Comparison of ENCODE assay signal across 22 cellular contexts in the genomic region with DNA sequence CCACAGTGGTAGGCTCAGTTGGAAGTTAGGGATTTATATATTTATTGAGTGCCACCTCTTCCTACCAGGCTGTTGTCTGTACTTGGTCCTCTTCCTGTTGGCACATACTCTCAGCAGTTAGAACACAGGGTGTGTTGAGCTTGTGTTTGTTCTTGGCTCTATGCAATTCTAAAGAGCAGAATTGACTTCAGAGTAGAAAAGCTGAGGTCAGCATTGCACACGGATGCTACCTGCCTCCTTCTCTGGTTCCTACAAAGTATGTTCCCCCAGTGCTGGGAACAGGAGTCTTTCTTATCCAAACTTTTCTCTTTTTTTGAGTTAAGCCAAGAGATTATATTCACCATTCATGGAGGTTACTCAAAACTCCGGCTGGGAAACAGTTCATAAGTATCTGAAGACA. TPM values are rescaled to one million over a fixed set of nuclear protein-coding genes. Genes with fewer than 3 reads are reported as not detected.
A peak's percentile ranks its signal among the peaks of the same experiment; 100 is the strongest.
DNase-seq lines count a peak whose midpoint lies in the region; ATAC-seq, FAIRE-seq and TF ChIP-seq lines count a peak whose summit lies in the region.
"Had no signal": no experiment of that assay in that cellular context is flagged by ENCODE, and none has a peak within 500 bp of the region (broad histone marks: within the 10 kb centered on the region; RNA-seq: fewer than 3 reads in every experiment).

No MANE protein-coding gene starts in this region.

- dilution Hi-C loops in IMR-90 (cut with HindIII; ENCODE audit: low sequenced_read_pairs, unreplicated experiment) = no loop called here

- no peak overlapping the region for H4K5ac ChIP-seq in IMR-90 (ENCODE audit: low read depth, low read length)

- intact Hi-C loops in IMR-90 (cut with micrococcal nuclease) (no loop called here), K562 (cut with micrococcal nuclease) (no loop called here), head of caudate nucleus (cut with DNase I) (no loop called here)

- H3K4me1 ChIP-seq in IMR-90 (ENCODE audit: control insufficient read depth, insufficient read depth, low read length) (no peaks in the 10 kb centered on the region), K562 (replicated peaks in 1 of 2; ENCODE audit: control insufficient read depth in 2 of 2, insufficient read depth in 2 of 2, low read length in 2 of 2) (peaks cover 2 to 14% of the 10 kb centered on the region in 2 experiments; a peak in 4 of 5 replicates), endodermal cell (ENCODE audit: control insufficient read depth, insufficient read depth, low read length) (no peaks in the 10 kb centered on the region)
- H3K4me1 ChIP-seq: BLaER1, Caco-2, HAP-1 had no signal

- no peaks in the 10 kb centered on the region for H3K27me3 ChIP-seq in IMR-90 (ENCODE audit: control insufficient read depth, insufficient read depth, low read length)
- peaks cover 0 to 11% of the 10 kb centered on the region in 2 experiments; a peak in 4 of 5 replicates for H3K27me3 ChIP-seq in K562 (ENCODE audit: control insufficient read depth in 2 of 2, insufficient read depth in 2 of 2, low read length in 2 of 2)
- H3K27me3 ChIP-seq in endodermal cell (ENCODE audit: control insufficient read depth, insufficient read depth, low read length, poor library complexity, severe bottlenecking) = peaks cover 55% of the 10 kb centered on the region
- H3K27me3 ChIP-seq: BLaER1 had no signal

- peak overlapping the region; percentile 34 for H3K27ac Mint-ChIP-seq in activated naive CD8-positive, alpha-beta T cell treated with anti-CD3 and anti-CD28 coated beads, Interleukin-2, amount 50 U/mL, for 24 hours
- H3K27ac Mint-ChIP-seq in activated naive CD8-positive, alpha-beta T cell treated with anti-CD3 and anti-CD28 coated beads for 36 hours = no peak overlapping the region
- no peak overlapping the region for H3K27ac Mint-ChIP-seq in endodermal cell
- H3K27ac Mint-ChIP-seq: B cell; CD8-positive, alpha-beta T cell; GM23338; HFFc6 had no signal

- no peak overlapping the region for H4K8ac ChIP-seq in IMR-90 (ENCODE audit: low read depth in 2 of 2, low read length in 2 of 2)

- H3K36me3 ChIP-seq in IMR-90 (ENCODE audit: control insufficient read depth, insufficient read depth, low read length) (no peaks in the 10 kb centered on the region), K562 (ENCODE audit: control insufficient read depth, insufficient read depth, low read length) (no peaks in the 10 kb centered on the region), endodermal cell (ENCODE audit: control insufficient read depth, insufficient read depth, low read length) (no peaks in the 10 kb centered on the region)
- H3K36me3 ChIP-seq: BLaER1, HAP-1 had no signal

- no peaks in the 10 kb centered on the region for H3K79me1 ChIP-seq in IMR-90 (ENCODE audit: low read depth in 1 of 2, low read length in 2 of 2)

- no peak overlapping the region for H2BK5ac ChIP-seq in IMR-90 (ENCODE audit: low read depth, low read length, poor library complexity, severe bottlenecking)

- CTCF ChIA-PET in IMR-90 (lab: Yijun Ruan, JAX) = interaction anchor here (1.8 kb wide), 1 partner anchor 174 kb away, joined by 6 read pairs; no protein-coding TSS in a partner anchor
- CTCF ChIA-PET in K562 (lab: Yijun Ruan, JAX; ENCODE audit: low intra/inter-chr PET ratio) = no interaction called here

- no peak for TF ChIP-seq EP300 in K562 (IDR thresholded peaks at IDR 0.05; ENCODE audit: low read length)

- H3K79me2 ChIP-seq in K562 (ENCODE audit: control insufficient read depth, insufficient read depth, low read length) = no peaks in the 10 kb centered on the region

- H3K4me1 Mint-ChIP-seq in activated naive CD8-positive, alpha-beta T cell treated with anti-CD3 and anti-CD28 coated beads, Interleukin-2, amount 50 U/mL, for 24 hours = peaks cover 29% of the 10 kb centered on the region
- peaks cover 30% of the 10 kb centered on the region for H3K4me1 Mint-ChIP-seq in activated naive CD8-positive, alpha-beta T cell treated with anti-CD3 and anti-CD28 coated beads for 36 hours
- H3K4me1 Mint-ChIP-seq in endodermal cell = no peaks in the 10 kb centered on the region
- H3K4me1 Mint-ChIP-seq: GM23338 had no signal

- no peak for TF ChIP-seq RAD21 in IMR-90 (IDR thresholded peaks at IDR 0.05; ENCODE audit: low read length)
- no peak for TF ChIP-seq RAD21 in K562 (CRISPR knock-in tag; conservative IDR thresholded peaks at IDR 0.05 in 1 of 2, IDR thresholded peaks at IDR 0.05 in 1 of 2)

- H3K4me3 ChIP-seq in IMR-90 (ENCODE audit: insufficient read depth, low read depth, low read length) (no peak overlapping the region), K562 (no peak overlapping the region), endodermal cell (ENCODE audit: low read length) (no peak overlapping the region)
- H3K4me3 ChIP-seq: BLaER1, GM12878, GM23338, HAP-1 had no signal

- POLR2A ChIA-PET in IMR-90 (lab: Charles Lee; ENCODE audit: unreplicated experiment) = no interaction called here
- POLR2A ChIA-PET in K562 (lab: Yijun Ruan, JAX) = interaction anchor here (1.6 kb wide), 1 partner anchor 9 kb away, joined by 3 read pairs; no protein-coding TSS in a partner anchor

- no peak overlapping the region for H2AK9ac ChIP-seq in IMR-90 (replicated peaks; ENCODE audit: low read depth, low read length, poor library complexity)

- H3K4ac ChIP-seq in IMR-90 (ENCODE audit: low read depth, low read length) = no peak overlapping the region

- H4K20me1 ChIP-seq in IMR-90 (ENCODE audit: insufficient read depth, low read length) (no peaks in the 10 kb centered on the region), K562 (replicated peaks; ENCODE audit: control insufficient read depth, insufficient read depth, low read length) (no peaks in the 10 kb centered on the region)
- H4K20me1 ChIP-seq: BLaER1 had no signal

- H3K9me3 ChIP-seq in IMR-90 (ENCODE audit: control insufficient read depth, insufficient read depth, low read length) (no peaks in the 10 kb centered on the region), K562 (replicated peaks; ENCODE audit: control insufficient read depth, insufficient read depth, low read depth, low read length) (no peaks in the 10 kb centered on the region), endodermal cell (ENCODE audit: control insufficient read depth, low read length) (no peaks in the 10 kb centered on the region)
- H3K9me3 ChIP-seq: BLaER1, Caco-2, HAP-1 had no signal

- TF ChIP-seq POLR2A in IMR-90 (IDR thresholded peaks at IDR 0.05; ENCODE audit: low read depth, low read length) = no peak
- TF ChIP-seq POLR2A in K562 (conservative IDR thresholded peaks at IDR 0.05) = no peak

- WGBS in IMR-90 (ENCODE audit: extremely low coverage in 2 of 2, insufficient read length in 1 of 2), 2 experiments = no CpG with 5 or more reads among the region's 2 CpGs
- WGBS in K562 (ENCODE audit: insufficient coverage, low coverage, missing lambda C conversion rate) = 29% methylated on average over 2 of the region's 2 CpGs
- WGBS in endodermal cell (ENCODE audit: insufficient coverage in 1 of 2, insufficient read length in 1 of 2), 2 experiments = 50 to 86% methylated on average over 1 to 2 of the region's 2 CpGs

- no peak overlapping the region for H3K4me2 ChIP-seq in IMR-90 (ENCODE audit: low read depth, low read length)
- H3K4me2 ChIP-seq in K562 (ENCODE audit: insufficient read depth, low read length) = no peak overlapping the region
- H3K4me2 ChIP-seq: BLaER1, GM23338 had no signal

- H2AK5ac ChIP-seq in IMR-90 (ENCODE audit: low read depth, low read length) = no peak overlapping the region

- FAIRE-seq in K562 (lab: Jason Lieb, UNC) = no peak
- FAIRE-seq: GM12878, H54 had no signal

- H3K23ac ChIP-seq in IMR-90 (ENCODE audit: low read depth, low read length) = no peak overlapping the region

- H3K18ac ChIP-seq in IMR-90 (ENCODE audit: low read depth, low read length) = no peak overlapping the region

- no peaks in the 10 kb centered on the region for H3K9me1 ChIP-seq in IMR-90 (ENCODE audit: insufficient read depth, low read length)
- H3K9me1 ChIP-seq in K562 (ENCODE audit: control insufficient read depth, insufficient read depth, low read length) = no peaks in the 10 kb centered on the region

- no peak overlapping the region for H2BK15ac ChIP-seq in IMR-90 (ENCODE audit: low read depth, low read length)

- H3K4me3 Mint-ChIP-seq in activated naive CD8-positive, alpha-beta T cell treated with anti-CD3 and anti-CD28 coated beads, Interleukin-2, amount 50 U/mL, for 24 hours = no peak overlapping the region
- H3K4me3 Mint-ChIP-seq in activated naive CD8-positive, alpha-beta T cell treated with anti-CD3 and anti-CD28 coated beads for 36 hours = no peak overlapping the region
- no peak overlapping the region for H3K4me3 Mint-ChIP-seq in endodermal cell
- H3K4me3 Mint-ChIP-seq: B cell; CD8-positive, alpha-beta T cell; GM23338; HFFc6 had no signal

- H3K27ac ChIP-seq in IMR-90 (ENCODE audit: insufficient read depth, low read length) = no peak overlapping the region
- no peak overlapping the region for H3K27ac ChIP-seq in K562 (ENCODE audit: extremely low read depth, low read depth, low read length)
- H3K27ac ChIP-seq in endodermal cell (ENCODE audit: low read depth, low read length) = no peak overlapping the region
- H3K27ac ChIP-seq: BLaER1, C4-2B had no signal

- H3K9me3 Mint-ChIP-seq in activated naive CD8-positive, alpha-beta T cell treated with anti-CD3 and anti-CD28 coated beads, Interleukin-2, amount 50 U/mL, for 24 hours = no peaks in the 10 kb centered on the region
- H3K9me3 Mint-ChIP-seq in activated naive CD8-positive, alpha-beta T cell treated with anti-CD3 and anti-CD28 coated beads for 36 hours = no peaks in the 10 kb centered on the region
- H3K9me3 Mint-ChIP-seq in endodermal cell = peaks cover 2% of the 10 kb centered on the region
- H3K9me3 Mint-ChIP-seq: CD8-positive, alpha-beta T cell; GM23338; HFFc6 had no signal

- H3K9ac ChIP-seq in IMR-90 (ENCODE audit: low read depth, low read length) (no peak overlapping the region), K562 (ENCODE audit: insufficient read depth in 1 of 2, low read depth in 2 of 2, low read length in 2 of 2) (no peak overlapping the region), endodermal cell (ENCODE audit: extremely low read depth, low read length, poor library complexity, severe bottlenecking) (no peak overlapping the region)
- H3K9ac ChIP-seq: BLaER1 had no signal

- no peaks in the 10 kb centered on the region for H3K36me3 Mint-ChIP-seq in activated naive CD8-positive, alpha-beta T cell treated with anti-CD3 and anti-CD28 coated beads, Interleukin-2, amount 50 U/mL, for 24 hours (ENCODE audit: low read depth)
- H3K36me3 Mint-ChIP-seq in activated naive CD8-positive, alpha-beta T cell treated with anti-CD3 and anti-CD28 coated beads for 36 hours = no peaks in the 10 kb centered on the region
- H3K36me3 Mint-ChIP-seq in endodermal cell (ENCODE audit: low read depth) = no peaks in the 10 kb centered on the region
- H3K36me3 Mint-ChIP-seq: CD4-positive, CD25-positive, alpha-beta regulatory T cell; CD8-positive, alpha-beta T cell had no signal

- no peak overlapping the region for H2BK120ac ChIP-seq in IMR-90 (ENCODE audit: low read depth, low read length)

- in situ Hi-C loops in IMR-90 (cut with MboI; ENCODE audit: low sequenced_read_pairs) (no loop called here), K562 (cut with MboI) (no loop called here)

- H3K14ac ChIP-seq in IMR-90 (replicated peaks; ENCODE audit: low read depth, low read length) = no peak overlapping the region

- no peak overlapping the region for H2BK20ac ChIP-seq in IMR-90 (ENCODE audit: low read depth, low read length)

- H4K91ac ChIP-seq in IMR-90 (ENCODE audit: insufficient read depth, low read depth, low read length) = no peak overlapping the region

- no peak for TF ChIP-seq CTCF in IMR-90 (conservative IDR thresholded peaks at IDR 0.05; ENCODE audit: low read depth, low read length)
- TF ChIP-seq CTCF in K562 (IDR thresholded peaks at IDR 0.05 in 2 of 3, conservative IDR thresholded peaks at IDR 0.05 in 1 of 3; ENCODE audit: insufficient read depth in 2 of 3, low read depth in 1 of 3, low read length in 3 of 3) = no peak
- no peak for TF ChIP-seq CTCF in endodermal cell (conservative IDR thresholded peaks at IDR 0.05)

- no peak for ATAC-seq in activated naive CD8-positive, alpha-beta T cell treated with anti-CD3 and anti-CD28 coated beads, Interleukin-2, amount 50 U/mL, for 24 hours
- no peak for ATAC-seq in IMR-90 (ENCODE audit: low read depth)
- no peak for ATAC-seq in K562
- ATAC-seq: CD8-positive, alpha-beta T cell; GM12878; GM23338 had no signal

- DNase-seq in activated naive CD8-positive, alpha-beta T cell treated with anti-CD3 and anti-CD28 coated beads, Interleukin-2, amount 50 U/mL, for 24 hours = no peak
- no peak for DNase-seq in activated naive CD8-positive, alpha-beta T cell treated with anti-CD3 and anti-CD28 coated beads for 36 hours
- DNase-seq in IMR-90 = no peak
- no peak for DNase-seq in K562 (ENCODE audit: extremely low read depth in 1 of 4, low spot score in 3 of 4)
- no peak for DNase-seq in head of caudate nucleus
- DNase-seq in endodermal cell = no peak
- DNase-seq: Caco-2; CD4-positive, CD25-positive, alpha-beta regulatory T cell; CD8-positive, alpha-beta T cell; DMS79; EL; GDM1; HFFc6 had no signal

- no peak overlapping the region for H3K56ac ChIP-seq in IMR-90 (ENCODE audit: extremely low read depth, insufficient read depth, low read length)

- BruUV-seq in IMR-90 (replicated peaks; lab: Mats Ljungman, UMichigan) (no TSS peak), K562 (replicated peaks; lab: Mats Ljungman, UMichigan) (no TSS peak)

- no peaks in the 10 kb centered on the region for H3K27me3 Mint-ChIP-seq in activated naive CD8-positive, alpha-beta T cell treated with anti-CD3 and anti-CD28 coated beads, Interleukin-2, amount 50 U/mL, for 24 hours
- H3K27me3 Mint-ChIP-seq in activated naive CD8-positive, alpha-beta T cell treated with anti-CD3 and anti-CD28 coated beads for 36 hours = no peaks in the 10 kb centered on the region
- peaks cover 34% of the 10 kb centered on the region for H3K27me3 Mint-ChIP-seq in endodermal cell (ENCODE audit: insufficient read depth)
- H3K27me3 Mint-ChIP-seq: B cell; CD4-positive, CD25-positive, alpha-beta regulatory T cell had no signal

- H2AFZ ChIP-seq in IMR-90 (replicated peaks; ENCODE audit: low read length, poor library complexity) = no peak overlapping the region
- H2AFZ ChIP-seq in K562 (ENCODE audit: low read depth, low read length) = no peak overlapping the region
- H2AFZ ChIP-seq: GM23338 had no signal

RNA-seq across cellular contexts. Expression of gene CD53, which starts 16.5 kb away (rescaled TPM):
- 100 to 1,000 TPM; 191 to 193 TPM for total RNA-seq in activated naive CD8-positive, alpha-beta T cell treated with anti-CD3 and anti-CD28 coated beads for 36 hours
- total RNA-seq in IMR-90 (2012; rRNA removed) = not detected in 2 replicates
- polyA plus RNA-seq in IMR-90 (2012; rRNA removed) = not detected in 2 replicates
- not detected in 2 replicates for polyA plus RNA-seq in IMR-90 (2012; cell fraction: cytosol; rRNA removed)
- polyA plus RNA-seq in IMR-90 (2012; cell fraction: nucleus; rRNA removed; ENCODE audit: low replicate concordance) = not detected in 2 replicates
- 62.6 and 66.9 TPM in 2 replicates for total RNA-seq in K562 (2011; cell fraction: chromatin; rRNA removed; ENCODE audit: low replicate concordance)
- 68.4 and 75.0 TPM in 2 replicates for total RNA-seq in K562 (2011; cell fraction: nucleolus; rRNA removed)
- 78.3 and 90.2 TPM in 2 replicates for total RNA-seq in K562 (2011; cell fraction: nucleoplasm; rRNA removed)
- total RNA-seq in K562 (2014; rRNA removed) = 63.5 and 79.5 TPM in 2 replicates
- 105 and 109 TPM in 2 replicates for total RNA-seq in K562 (2014; rRNA removed; fragmentation: Illumina TruSeq; extraction: Trizol)
- total RNA-seq in K562 (2015; rRNA removed; fragmentation: Illumina TruSeq; extraction: Trizol) = 206 and 220 TPM in 2 replicates
- 68.2 and 79.5 TPM in 2 replicates for total RNA-seq in K562 (2021)
- 144 and 443 TPM in 2 replicates for polyA plus RNA-seq in K562 (2011; rRNA removed)
- 92.6 and 440 TPM in 2 replicates for polyA plus RNA-seq in K562 (2011; cell fraction: cytosol; rRNA removed)
- polyA plus RNA-seq in K562 (2011; cell fraction: nucleus; rRNA removed) = 106 and 451 TPM in 2 replicates
- 148 and 187 TPM in 2 replicates for polyA plus RNA-seq in K562 (2012)
- 121 and 131 TPM in 2 replicates for polyA plus RNA-seq in K562 (2014; fragmentation: Illumina TruSeq; extraction: Trizol)
- polyA plus RNA-seq in K562 (2014; fragmentation: Nextera tagmentation; extraction: Ambion mirVana) = 100 to 1,000 TPM; 161 to 172 TPM
- polyA plus RNA-seq in K562 (2014; rRNA removed) = 106 and 112 TPM in 2 replicates
- polyA minus RNA-seq in K562 (2011; rRNA and poly(A)+ RNA removed) = 164 and 437 TPM in 2 replicates
- 36.6 and 74.4 TPM in 2 replicates for polyA minus RNA-seq in K562 (2011; cell fraction: cytosol; rRNA and poly(A)+ RNA removed)
- 21.5 and 140 TPM in 2 replicates for polyA minus RNA-seq in K562 (2011; cell fraction: nucleus; rRNA and poly(A)+ RNA removed)
- total RNA-seq in endodermal cell = not detected
- 0.43 TPM for polyA plus RNA-seq in endodermal cell (2013, experiment 1 of 2)
- not detected for polyA plus RNA-seq in endodermal cell (2013, experiment 2 of 2)
- total RNA-seq: A172, Caco-2, HFFc6 had no signal
- polyA plus RNA-seq: AG04450 had no signal

Comparison
In these comparisons a context has a peak if more than half of its experiments do, and no peak if none do; other contexts are left out.
1. RNA of gene CD53, which starts 16.5 kb away (total RNA-seq): 191 to 193 TPM in activated naive CD8-positive, alpha-beta T cell treated with anti-CD3 and anti-CD28 coated beads for 36 hours and 62.6 to 220 TPM in K562; not detected in IMR-90 and not detected in endodermal cell; every median in the first group is over 10 times any median in the second.